ENCODE assay signal across 25 cellular contexts in the genomic region with DNA sequence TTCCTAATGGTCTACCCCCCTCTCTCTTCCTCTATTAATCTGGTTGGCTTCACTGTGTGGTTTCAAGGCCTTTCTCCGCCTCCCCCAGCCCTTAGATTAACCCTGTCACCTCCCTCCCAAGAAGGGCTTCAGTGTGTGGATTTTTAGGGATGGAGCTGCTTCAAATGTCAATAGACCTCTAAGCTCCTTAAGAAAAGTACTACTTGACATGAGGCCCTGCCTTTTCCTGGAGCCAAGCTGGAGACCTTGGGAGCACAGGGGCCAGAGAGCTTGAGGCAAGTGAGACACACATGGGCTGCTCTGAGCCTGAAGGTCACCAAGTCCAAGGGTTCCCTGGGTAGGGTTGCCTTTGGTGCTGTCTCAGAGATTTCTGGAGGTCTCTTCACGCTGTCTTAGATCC. TPM values are rescaled to one million over a fixed set of nuclear protein-coding genes. Genes with fewer than 3 reads are reported as not detected.
"Had no signal": no experiment of that assay in that cellular context is flagged by ENCODE, and none has a peak within 500 bp of the region (broad histone marks: within the 10 kb centered on the region; RNA-seq: fewer than 3 reads in every experiment).

No MANE protein-coding gene starts in this region.

- H3K36me3 ChIP-seq: colonic mucosa, lower lobe of right lung, neutrophil, stomach, thoracic aorta, uterus had no signal

- H3K27me3 ChIP-seq: colonic mucosa, esophagus squamous epithelium, gastroesophageal sphincter, neutrophil, stomach, uterus had no signal

- H3K4me3 ChIP-seq: colonic mucosa, esophagus squamous epithelium, gastroesophageal sphincter, lower lobe of right lung, spleen, stomach, thoracic aorta, uterus had no signal

- H3K36me3 Mint-ChIP-seq: mesothelial cell of epicardium; natural killer cell treated with Interleukin-12 subunit alpha and Interleukin-12 subunit beta and Interleukin-15 and Interleukin-18, amount 100 ng/mL, for 72 hours; type B pancreatic cell had no signal

- H3K9me3 Mint-ChIP-seq: mesothelial cell of epicardium; natural killer cell treated with Interleukin-12 subunit alpha and Interleukin-12 subunit beta and Interleukin-15 and Interleukin-18, amount 100 ng/mL, for 72 hours; type B pancreatic cell had no signal

- H3K27ac ChIP-seq: colonic mucosa, esophagus squamous epithelium, gastroesophageal sphincter, lower lobe of right lung, neutrophil, spleen, stomach, uterus had no signal

- DNase-seq: colonic mucosa; dermis blood vessel endothelial cell; esophagus squamous epithelium; foreskin fibroblast; glutamatergic neuron; islet precursor cell; lower lobe of right lung; spleen; stimulated activated CD4-positive, alpha-beta T cell treated with anti-CD3 and anti-CD28 coated beads, Interleukin-15, amount 100 ng/mL, for 24 hours; stimulated activated CD4-positive, alpha-beta T cell treated with anti-CD3 and anti-CD28 coated beads, Interleukin-2, amount 100 ng/mL, for 24 hours; stimulated activated CD4-positive, alpha-beta T cell treated with anti-CD3 and anti-CD28 coated beads, Interleukin-4, amount 100 ng/mL, for 4 hours; stimulated activated naive CD4-positive, alpha-beta T cell; stomach; substantia nigra; uterus had no signal

- H3K4me1 ChIP-seq: colonic mucosa, esophagus squamous epithelium, stomach, uterus had no signal

- H3K9me3 ChIP-seq: colonic mucosa, esophagus squamous epithelium, gastroesophageal sphincter, lower lobe of right lung, neutrophil, spleen, stomach, thoracic aorta, uterus had no signal

- ATAC-seq: gastroesophageal sphincter; left lobe of liver; natural killer cell treated with Interleukin-12 subunit alpha and Interleukin-12 subunit beta and Interleukin-15 and Interleukin-18, amount 100 ng/mL, for 72 hours; sciatic nerve had no signal

- H3K27ac Mint-ChIP-seq: memory B cell; mesothelial cell of epicardium; natural killer cell treated with Interleukin-12 subunit alpha and Interleukin-12 subunit beta and Interleukin-15 and Interleukin-18, amount 100 ng/mL, for 72 hours; type B pancreatic cell had no signal

- H3K4me1 Mint-ChIP-seq: mesothelial cell of epicardium had no signal

- H3K4me3 Mint-ChIP-seq: memory B cell; mesothelial cell of epicardium; natural killer cell treated with Interleukin-12 subunit alpha and Interleukin-12 subunit beta and Interleukin-15 and Interleukin-18, amount 100 ng/mL, for 72 hours; type B pancreatic cell had no signal

RNA-seq across cellular contexts. Expression of a gene that starts 20.0 kb away (rescaled TPM):
- total RNA-seq: skeletal muscle tissue had no signal
